ENCODE assay signal across 1 cellular context in genomic region chr22:31661851-31662667, GRCh38.
TF ChIP-seq lines count a peak whose summit lies in the region.

Gene PISD (minus strand): TSS chr22:31662215. CDS start chr22:31662208, 7 bp downstream.

TF ChIP-seq in HepG2, 621 proteins besides CTCF, POLR2A, EP300 and RAD21 (continued from another document and continues in another):
- TF ChIP-seq ZBTB10 (CRISPR knock-in tag; IDR thresholded peaks at IDR 0.05; ENCODE audit: borderline replicate concordance) (no peak), MXD4 (CRISPR knock-in tag; IDR thresholded peaks at IDR 0.05) (peak; percentile 91; the same call in 1 of the 2 replicates), ZBTB8A (CRISPR knock-in tag; IDR thresholded peaks at IDR 0.05; ENCODE audit: borderline replicate concordance, low read depth) (no peak), HNRNPK (IDR thresholded peaks at IDR 0.05; ENCODE audit: low read depth, low read length, poor library complexity, severe bottlenecking) (no peak), POGK (CRISPR knock-in tag; conservative IDR thresholded peaks at IDR 0.05) (0 out of 2 replicates have a peak, but pooled peaks have one; percentile 75), CBFB (CRISPR knock-in tag; IDR thresholded peaks at IDR 0.05) (peak; percentile 27; the same call in 1 of the 2 replicates), SMYD3 (CRISPR knock-in tag; IDR thresholded peaks at IDR 0.05) (no peak), ATF4 (CRISPR knock-in tag; IDR thresholded peaks at IDR 0.05) (peak in 1 of 2 experiments; percentile 57; a peak in 1 of 4 replicates), SP2 (CRISPR knock-in tag; IDR thresholded peaks at IDR 0.05) (peak; percentile 70), ZNF280B (CRISPR knock-in tag; IDR thresholded peaks at IDR 0.05; ENCODE audit: borderline replicate concordance) (peak; percentile 80), ZNF709 (CRISPR knock-in tag; IDR thresholded peaks at IDR 0.05) (peak; percentile 88), RAD51 (IDR thresholded peaks at IDR 0.05; ENCODE audit: borderline replicate concordance) (no peak), RARA (CRISPR knock-in tag; IDR thresholded peaks at IDR 0.05) (peak; percentile 41; the same call in 1 of the 2 replicates), ZNF230 (CRISPR knock-in tag; IDR thresholded peaks at IDR 0.05) (peak; percentile 56; the same call in 1 of the 2 replicates), ZBTB20 (CRISPR knock-in tag; IDR thresholded peaks at IDR 0.05; ENCODE audit: borderline replicate concordance, low read depth) (no peak), ZNF619 (CRISPR knock-in tag; IDR thresholded peaks at IDR 0.05) (no peak; the same call in 1 of the 2 replicates), NKX3-1 (CRISPR knock-in tag; IDR thresholded peaks at IDR 0.05) (peak; percentile 59; the same call in 1 of the 2 replicates), ATF5 (CRISPR knock-in tag; IDR thresholded peaks at IDR 0.05; ENCODE audit: low read depth) (peak; percentile 40; the same call in 1 of the 2 replicates), HIVEP1 (CRISPR knock-in tag; IDR thresholded peaks at IDR 0.05) (no peak), HBP1 (CRISPR knock-in tag; IDR thresholded peaks at IDR 0.05; ENCODE audit: low read depth) (0 out of 2 replicates have a peak, but pooled peaks have one; percentile 34), ZNF142 (CRISPR knock-in tag; IDR thresholded peaks at IDR 0.05) (0 out of 2 replicates have a peak, but pooled peaks have one; percentile 43), TBL1XR1 (IDR thresholded peaks at IDR 0.05; ENCODE audit: borderline replicate concordance, low read length, partially characterized antibody) (no peak), CENPT (CRISPR knock-in tag; IDR thresholded peaks at IDR 0.05; ENCODE audit: low read depth) (no peak), ZUFSP (CRISPR knock-in tag; IDR thresholded peaks at IDR 0.05; ENCODE audit: borderline replicate concordance) (no peak), FOXK1 (CRISPR knock-in tag; IDR thresholded peaks at IDR 0.05; ENCODE audit: borderline replicate concordance, low read depth) (peak; percentile 79; the same call in 1 of the 2 replicates), EED (CRISPR knock-in tag; IDR thresholded peaks at IDR 0.05) (no peak), NFKB2 (CRISPR knock-in tag; IDR thresholded peaks at IDR 0.05; ENCODE audit: borderline replicate concordance) (peak; percentile 86; the same call in 1 of the 2 replicates), MBNL3 (CRISPR knock-in tag; conservative IDR thresholded peaks at IDR 0.05) (no peak), KMT2A (CRISPR knock-in tag; IDR thresholded peaks at IDR 0.05) (peak; percentile 90), CSRNP2 (CRISPR knock-in tag; conservative IDR thresholded peaks at IDR 0.05; ENCODE audit: low read depth) (no peak), ZNF558 (CRISPR knock-in tag; IDR thresholded peaks at IDR 0.05; ENCODE audit: borderline replicate concordance) (no peak), HNRNPUL1 (IDR thresholded peaks at IDR 0.05; ENCODE audit: low read depth, low read length) (no peak), ZNF549 (CRISPR knock-in tag; IDR thresholded peaks at IDR 0.05) (no peak), ZNF720 (CRISPR knock-in tag; IDR thresholded peaks at IDR 0.05) (no peak), FOXO4 (CRISPR knock-in tag; conservative IDR thresholded peaks at IDR 0.05) (no peak), TFDP1 (CRISPR knock-in tag; IDR thresholded peaks at IDR 0.05; ENCODE audit: borderline replicate concordance) (peak; percentile 26; the same call in 1 of the 2 replicates)
